ENCODE assay signal across 8 cellular contexts in the genomic region with DNA sequence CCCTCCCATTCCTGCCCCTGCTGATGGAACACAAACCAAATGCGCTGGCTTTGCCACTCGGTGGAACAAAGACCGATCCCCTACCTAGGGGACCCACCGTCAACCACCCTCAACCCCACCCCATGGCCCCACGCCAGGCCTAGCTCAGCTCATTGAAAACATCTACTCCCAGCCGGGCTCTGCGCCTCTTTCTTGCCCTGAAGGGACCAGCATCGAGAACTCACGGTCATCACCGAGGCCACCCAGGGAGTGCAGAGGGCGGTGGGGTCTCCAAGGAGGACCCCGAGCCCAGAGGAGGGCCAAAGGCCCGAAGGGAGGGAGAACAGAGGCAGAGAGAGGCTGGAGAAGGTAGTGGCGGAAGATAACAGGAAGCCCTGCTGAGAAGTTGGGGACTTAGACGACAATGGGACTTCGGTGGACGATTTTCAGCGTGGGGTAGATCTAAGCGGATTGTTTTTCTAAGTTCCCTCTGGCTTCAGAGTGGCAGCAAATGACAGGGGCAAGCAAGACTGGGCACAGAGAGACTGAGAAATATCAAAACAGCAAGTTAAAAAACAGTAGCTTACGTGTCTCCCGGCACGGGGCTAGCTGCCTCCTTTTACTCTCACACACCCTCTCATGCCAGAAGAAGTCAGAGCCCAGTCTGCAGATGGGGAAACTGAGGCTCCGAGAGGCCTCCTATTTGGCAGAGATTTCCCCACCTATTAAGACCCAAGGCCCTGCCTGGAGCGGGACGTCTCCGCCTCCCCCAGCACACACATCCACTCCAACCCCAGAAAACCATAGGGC. TPM values are rescaled to one million over a fixed set of nuclear protein-coding genes. Genes with fewer than 3 reads are reported as not detected.
DNase-seq lines count a peak whose midpoint lies in the region; ATAC-seq and TF ChIP-seq lines count a peak whose summit lies in the region.

No MANE protein-coding gene starts in this region.

- peak overlapping the region; percentile 96 for H3K4me2 ChIP-seq in fibroblast of lung (ENCODE audit: extremely low read depth, insufficient read depth, low read length)

- H3K9ac ChIP-seq in fibroblast of lung (ENCODE audit: insufficient read depth, low read length): peak overlapping the region; percentile 91

- H4K20me1 ChIP-seq in fibroblast of lung (ENCODE audit: control insufficient read depth, extremely low read depth, insufficient read depth, low read length): no peaks in the 10 kb centered on the region

- CTCF ChIA-PET in BJ (lab: Yijun Ruan, JAX): interaction anchor here (1.2 to 3.8 kb wide), 2 partner anchors 12 to 17 kb away, joined by 3 to 24 read pairs; partner anchors contain the start of gene LITAFD
- CTCF ChIA-PET in activated CD4-positive, alpha-beta T cell treated with anti-CD3 and anti-CD28 coated beads, Interleukin-2, amount 10 ng/mL, durations not matched to agents 7 days and 5 days (lab: Charles Lee): interaction anchor here (1.0 to 2.4 kb wide), 5 partner anchors 13 to 72 kb away, joined by 3 to 9 read pairs (median 3); no protein-coding TSS in a partner anchor

- H3K4me1 ChIP-seq in fibroblast of lung (ENCODE audit: control insufficient read depth, extremely low read depth, insufficient read depth, low read length) (peaks cover 24% of the 10 kb centered on the region), neuron (ENCODE audit: insufficient read depth, low read length) (peaks cover 41% of the 10 kb centered on the region)

- H3K27me3 Mint-ChIP-seq in activated CD4-positive, alpha-beta T cell treated with anti-CD3 and anti-CD28 coated beads, Interleukin-2, amount 10 ng/mL, durations not matched to agents 7 days and 5 days: no peaks in the 10 kb centered on the region

- peak overlapping the region; percentile 88 for H3K4me3 Mint-ChIP-seq in activated CD4-positive, alpha-beta T cell treated with anti-CD3 and anti-CD28 coated beads, Interleukin-2, amount 10 ng/mL, durations not matched to agents 7 days and 5 days

- H3K9me3 Mint-ChIP-seq in activated CD4-positive, alpha-beta T cell treated with anti-CD3 and anti-CD28 coated beads, Interleukin-2, amount 10 ng/mL, durations not matched to agents 7 days and 5 days: no peaks in the 10 kb centered on the region

- peaks cover 52% of the 10 kb centered on the region for H3K4me1 Mint-ChIP-seq in activated CD4-positive, alpha-beta T cell treated with anti-CD3 and anti-CD28 coated beads, Interleukin-2, amount 10 ng/mL, durations not matched to agents 7 days and 5 days

- H2AFZ ChIP-seq in fibroblast of lung (ENCODE audit: low read length) (peak overlapping the region; percentile 4), neuron (ENCODE audit: low read depth, low read length) (no peak overlapping the region)

- peak overlapping the region; percentile 94 for H3K27ac Mint-ChIP-seq in activated CD4-positive, alpha-beta T cell treated with anti-CD3 and anti-CD28 coated beads, Interleukin-2, amount 10 ng/mL, durations not matched to agents 7 days and 5 days

- peaks cover 25% of the 10 kb centered on the region for H3K36me3 Mint-ChIP-seq in activated CD4-positive, alpha-beta T cell treated with anti-CD3 and anti-CD28 coated beads, Interleukin-2, amount 10 ng/mL, durations not matched to agents 7 days and 5 days (ENCODE audit: low read depth)

- H3K79me2 ChIP-seq in fibroblast of lung (ENCODE audit: control insufficient read depth, insufficient read depth, low read length): peaks cover 54% of the 10 kb centered on the region

- TF ChIP-seq CTCF in BJ (IDR thresholded peaks at IDR 0.05; ENCODE audit: insufficient read depth, low read depth, low read length): no peak
- no peak for TF ChIP-seq CTCF in fibroblast of lung (conservative IDR thresholded peaks at IDR 0.05 in 1 of 2, IDR thresholded peaks at IDR 0.05 in 1 of 2; ENCODE audit: low read depth in 1 of 2, low read length in 2 of 2)

- DNase-seq in BJ (ENCODE audit: low read depth) (no peak), fibroblast of lung (ENCODE audit: low read depth in 2 of 2) (no peak), Ammon's horn (ENCODE audit: low spot score) (no peak), foreskin melanocyte (no peak), 8988T (no peak)
- DNase-seq in activated CD4-positive, alpha-beta T cell treated with anti-CD3 and anti-CD28 coated beads, Interleukin-2, amount 10 ng/mL, durations not matched to agents 7 days and 5 days: peak; percentile 27

- H3K9me3 ChIP-seq in fibroblast of lung (ENCODE audit: control insufficient read depth, insufficient read depth, low read depth, low read length) (no peaks in the 10 kb centered on the region), neuron (ENCODE audit: low read length) (no peaks in the 10 kb centered on the region)

- H3K4me3 ChIP-seq in BJ (ENCODE audit: low read depth, low read length): peak overlapping the region; percentile 76
- peak overlapping the region; percentile 71 to 87 (median 82) for H3K4me3 ChIP-seq in fibroblast of lung (replicated peaks in 1 of 4; ENCODE audit: control extremely low read depth in 1 of 4, insufficient read depth in 1 of 4, low read depth in 3 of 4, low read length in 4 of 4)
- H3K4me3 ChIP-seq in neuron (ENCODE audit: low read length): peak overlapping the region; percentile 91

- POLR2A ChIA-PET in BJ (lab: Charles Lee): no interaction called here
- POLR2A ChIA-PET in activated CD4-positive, alpha-beta T cell treated with anti-CD3 and anti-CD28 coated beads, Interleukin-2, amount 10 ng/mL, durations not matched to agents 7 days and 5 days (lab: Charles Lee): no interaction called here

- H3K27ac ChIP-seq in fibroblast of lung (ENCODE audit: insufficient read depth, low read length): peak overlapping the region; percentile 87

- peak; percentile 1 for ATAC-seq in HG02571 (IDR thresholded peaks at IDR 0.05; ENCODE audit: unreplicated experiment)

- peaks cover 3% of the 10 kb centered on the region for H3K36me3 ChIP-seq in BJ (ENCODE audit: control insufficient read depth, insufficient read depth, low read length)
- peaks cover 6% of the 10 kb centered on the region for H3K36me3 ChIP-seq in fibroblast of lung (ENCODE audit: control insufficient read depth, insufficient read depth, low read length)
- peaks cover 12% of the 10 kb centered on the region for H3K36me3 ChIP-seq in neuron (ENCODE audit: insufficient read depth, low read length)

- H3K27me3 ChIP-seq in BJ (ENCODE audit: control insufficient read depth, insufficient read depth, low read length): no peaks in the 10 kb centered on the region
- H3K27me3 ChIP-seq in fibroblast of lung (ENCODE audit: control insufficient read depth, insufficient read depth, low read length): no peaks in the 10 kb centered on the region
- no peaks in the 10 kb centered on the region for H3K27me3 ChIP-seq in neuron (ENCODE audit: insufficient read depth, low read length)

RNA-seq across cellular contexts. Expression of gene CARHSP1, which starts 1.1 kb away (rescaled TPM):
- polyA plus RNA-seq in BJ (2011; rRNA removed): 88.0 and 119 TPM in 2 replicates
- polyA minus RNA-seq in BJ (2011; rRNA and poly(A)+ RNA removed): 60.0 and 111 TPM in 2 replicates
- 100 to 1,000 TPM; 172 to 189 TPM for total RNA-seq in activated CD4-positive, alpha-beta T cell treated with anti-CD3 and anti-CD28 coated beads, Interleukin-2, amount 10 ng/mL, durations not matched to agents 7 days and 5 days
- total RNA-seq in fibroblast of lung: 108 and 150 TPM in 2 replicates
- polyA plus RNA-seq in fibroblast of lung: 68.7 and 90.9 TPM in 2 replicates
- 148 and 207 TPM in 2 replicates for polyA plus RNA-seq in fibroblast of lung (2012)
- 151 and 176 TPM in 2 replicates for polyA minus RNA-seq in fibroblast of lung (ENCODE audit: low replicate concordance)

RNA-seq across cellular contexts. Expression of gene LITAFD, which starts 14.5 kb away (rescaled TPM):
- polyA plus RNA-seq in BJ (2011; rRNA removed) (not detected in 2 replicates), fibroblast of lung (not detected in 2 replicates)
- not detected in 2 replicates for polyA minus RNA-seq in BJ (2011; rRNA and poly(A)+ RNA removed)
- total RNA-seq in activated CD4-positive, alpha-beta T cell treated with anti-CD3 and anti-CD28 coated beads, Interleukin-2, amount 10 ng/mL, durations not matched to agents 7 days and 5 days: not detected
- total RNA-seq in fibroblast of lung: not detected in 2 replicates
- polyA plus RNA-seq in fibroblast of lung (2012): not detected in 2 replicates
- polyA minus RNA-seq in fibroblast of lung (ENCODE audit: low replicate concordance): not detected in 2 replicates
